Comparison of ENCODE assay signal across 8 cellular contexts in genomic region chr9:38067611-38067891, GRCh38. TPM values are rescaled to one million over a fixed set of nuclear protein-coding genes. Genes with fewer than 3 reads are reported as not detected.
DNase-seq lines count a peak whose midpoint lies in the region; ATAC-seq and TF ChIP-seq lines count a peak whose summit lies in the region.

No MANE protein-coding gene starts in this region.

- peak overlapping the region; percentile 64 for H3K4me3 Mint-ChIP-seq in Calu3 (ENCODE audit: low read depth, unreplicated experiment)

- no peaks in the 10 kb centered on the region for H3K27me3 Mint-ChIP-seq in Calu3 (ENCODE audit: unreplicated experiment)

- no peak for TF ChIP-seq POLR2A in esophagus squamous epithelium (IDR thresholded peaks at IDR 0.05)

- CTCF ChIA-PET in Calu3 (lab: Charles Lee): interaction anchor here (0.6 kb wide), 1 partner anchor 23 kb away, joined by 3 read pairs; no protein-coding TSS in a partner anchor

- no peaks in the 10 kb centered on the region for H3K9me3 Mint-ChIP-seq in Calu3 (ENCODE audit: low read depth, unreplicated experiment)

- peaks cover 52% of the 10 kb centered on the region for H3K79me2 ChIP-seq in osteoblast (ENCODE audit: insufficient read depth, low read length)

- H3K27ac ChIP-seq in RWPE2 (ENCODE audit: poor library complexity, severe bottlenecking): peak overlapping the region; percentile 79
- peak overlapping the region; percentile 91 to 97 (median 96) for H3K27ac ChIP-seq in esophagus squamous epithelium
- peak overlapping the region; percentile 79 for H3K27ac ChIP-seq in osteoblast (ENCODE audit: low read depth, low read length)

- H3K36me3 Mint-ChIP-seq in Calu3 (ENCODE audit: insufficient read depth, unreplicated experiment): peaks cover 63% of the 10 kb centered on the region

- BruUV-seq in Calu3 (replicated peaks; lab: Mats Ljungman, UMichigan): no TSS peak

- H3K4me3 ChIP-seq in RWPE2 (ENCODE audit: severe bottlenecking) (peak overlapping the region; percentile 96), esophagus squamous epithelium (peak overlapping the region; percentile 77 to 91 (median 91)), osteoblast (ENCODE audit: insufficient read depth, low read length) (peak overlapping the region; percentile 89)

- peak overlapping the region; percentile 67 for H2AFZ ChIP-seq in osteoblast (ENCODE audit: low read length)

- H3K4me1 ChIP-seq in RWPE2 (ENCODE audit: insufficient read depth, poor library complexity, severe bottlenecking): peaks cover 36% of the 10 kb centered on the region
- H3K4me1 ChIP-seq in esophagus squamous epithelium: peaks cover 33 to 75% (median 42%) of the 10 kb centered on the region in 3 donors
- H3K4me1 ChIP-seq in osteoblast (ENCODE audit: insufficient read depth, low read length): peaks cover 30% of the 10 kb centered on the region

- no peak for TF ChIP-seq CTCF in Calu3 (IDR thresholded peaks at IDR 0.05; ENCODE audit: unreplicated experiment)
- no peak for TF ChIP-seq CTCF in RWPE2 (IDR thresholded peaks at IDR 0.05; ENCODE audit: poor library complexity, severe bottlenecking)
- TF ChIP-seq CTCF in esophagus squamous epithelium (IDR thresholded peaks at IDR 0.05): no peak
- no peak for TF ChIP-seq CTCF in osteoblast (IDR thresholded peaks at IDR 0.05; ENCODE audit: extremely low read depth, low read depth, low read length)

- H3K36me3 ChIP-seq in RWPE2 (ENCODE audit: low read depth) (peaks cover 14% of the 10 kb centered on the region), esophagus squamous epithelium (no peaks in the 10 kb centered on the region), osteoblast (ENCODE audit: insufficient read depth, low read length) (no peaks in the 10 kb centered on the region)

- intact Hi-C loops in Calu3 (cut with micrococcal nuclease; ENCODE audit: unreplicated experiment) (loop anchor here (2.0 kb wide), 1 partner anchor 51 kb away; no protein-coding TSS in a partner anchor), esophagus squamous epithelium (cut with DNase I) (no loop called here)

- H3K27ac Mint-ChIP-seq in Calu3 (ENCODE audit: unreplicated experiment): peak overlapping the region; percentile 52

- 0% methylated on average over 10 to 12 of the region's 21 CpGs for WGBS in esophagus squamous epithelium, 2 donors

- peak overlapping the region; percentile 93 for H3K4me2 ChIP-seq in osteoblast (ENCODE audit: insufficient read depth, low read length)

- no peaks in the 10 kb centered on the region for H3K9me3 ChIP-seq in RWPE2 (ENCODE audit: severe bottlenecking)
- H3K9me3 ChIP-seq in esophagus squamous epithelium: no peaks in the 10 kb centered on the region
- H3K9me3 ChIP-seq in osteoblast (ENCODE audit: low read depth, low read length): no peaks in the 10 kb centered on the region

- peaks cover 31% of the 10 kb centered on the region for H4K20me1 ChIP-seq in osteoblast (ENCODE audit: insufficient read depth, low read length)

- H3K4me1 Mint-ChIP-seq in Calu3 (ENCODE audit: low read depth, unreplicated experiment): peaks cover 18% of the 10 kb centered on the region

- no peak for ATAC-seq in RWPE2 (ENCODE audit: low read depth)
- no peak for ATAC-seq in HG03460 (IDR thresholded peaks at IDR 0.05; ENCODE audit: unreplicated experiment)
- ATAC-seq in GM21515 (IDR thresholded peaks at IDR 0.05; ENCODE audit: unreplicated experiment): no peak

- DNase-seq in Calu3: no peak
- no peak for DNase-seq in RWPE2 (ENCODE audit: low spot score)
- DNase-seq in esophagus squamous epithelium (lab: John Stamatoyannopoulos, UW): no peak
- DNase-seq in osteoblast (ENCODE audit: insufficient read length, low spot score, missing footprints): peak; percentile 93
- DNase-seq in effector CD4-positive, alpha-beta T cell: no peak
- DNase-seq in OCI-M2 (lab: John Stamatoyannopoulos, UW; ENCODE audit: unreplicated experiment): no peak

- H3K27me3 ChIP-seq in RWPE2 (ENCODE audit: insufficient read depth, poor library complexity, severe bottlenecking) (no peaks in the 10 kb centered on the region), esophagus squamous epithelium (no peaks in the 10 kb centered on the region), osteoblast (ENCODE audit: insufficient read depth, low read length) (no peaks in the 10 kb centered on the region)

RNA-seq across cellular contexts. Expression of gene SHB, which starts 1.5 kb away (rescaled TPM):
- total RNA-seq in Calu3 (2022) (7.6 and 8.7 TPM in 2 replicates), esophagus squamous epithelium (10 to 100 TPM; 17.7 to 31.4 (median 24.2) TPM), osteoblast (8.8 and 9.4 TPM in 2 replicates)
